8 cellular contexts compared by ENCODE assay signal in genomic region chr3:49415931-49416601, GRCh38. TPM values are rescaled to one million over a fixed set of nuclear protein-coding genes. Genes with fewer than 3 reads are reported as not detected.
DNase-seq lines count a peak whose midpoint lies in the region; ATAC-seq and TF ChIP-seq lines count a peak whose summit lies in the region.

No MANE protein-coding gene starts in this region.

- intact Hi-C loops in activated B cell treated with CpG ODN at 0.5 μM for 24 hours (cut with micrococcal nuclease), result loop anchor here (1.0 to 10.0 kb wide), 6 partner anchors 13 to 701 kb away; partner anchors contain the start of genes IP6K2, NICN1, RBM6 and USP4

- no peak for TF ChIP-seq CTCF in activated B cell treated with CpG ODN at 0.5 μM for 24 hours (IDR thresholded peaks at IDR 0.05)

- POLR2A ChIA-PET in activated B cell treated with CpG ODN at 0.5 μM for 24 hours (lab: Charles Lee), result interaction anchor here (0.5 to 3.1 kb wide), 19 partner anchors 10 to 947 kb away, joined by 3 to 45 read pairs (median 5); partner anchors contain the start of genes DAG1, NICN1, USP4 and WDR6

- H3K4me1 Mint-ChIP-seq in activated B cell treated with CpG ODN at 0.5 μM for 24 hours, result peaks cover 60% of the 10 kb centered on the region

- H3K9me3 Mint-ChIP-seq in activated B cell treated with CpG ODN at 0.5 μM for 24 hours, result no peaks in the 10 kb centered on the region

- peak overlapping the region; percentile 94 for H3K27ac Mint-ChIP-seq in activated B cell treated with CpG ODN at 0.5 μM for 24 hours

- ATAC-seq in HG02610 (IDR thresholded peaks at IDR 0.05; ENCODE audit: unreplicated experiment) (peak; percentile 24), activated B cell treated with CpG ODN at 0.5 μM for 24 hours (ENCODE audit: low read depth) (peak; percentile 32), GM19467 (IDR thresholded peaks at IDR 0.05; ENCODE audit: unreplicated experiment) (no peak), HG03342 (IDR thresholded peaks at IDR 0.05; ENCODE audit: unreplicated experiment) (no peak)

- CTCF ChIA-PET in activated B cell treated with CpG ODN at 0.5 μM for 24 hours (lab: Charles Lee), result interaction anchor here (0.8 to 2.7 kb wide), 8 partner anchors 28 to 323 kb away, joined by 3 to 22 read pairs (median 3); partner anchors contain the start of genes QRICH1 and USP4

- peak overlapping the region; percentile 67 for H3K4me3 Mint-ChIP-seq in activated B cell treated with CpG ODN at 0.5 μM for 24 hours

- no peaks in the 10 kb centered on the region for H3K27me3 Mint-ChIP-seq in activated B cell treated with CpG ODN at 0.5 μM for 24 hours

- peaks cover 33% of the 10 kb centered on the region for H3K36me3 Mint-ChIP-seq in activated B cell treated with CpG ODN at 0.5 μM for 24 hours (ENCODE audit: low read depth)

- DNase-seq in activated B cell treated with CpG ODN at 0.5 μM for 24 hours, result peak; percentile 50
- DNase-seq in effector CD8-positive, alpha-beta T cell (lab: John Stamatoyannopoulos, UW), result peak; percentile 57
- peak; percentile 70 for DNase-seq in stimulated activated CD4-positive, alpha-beta T cell treated with anti-CD3 and anti-CD28 coated beads, Interleukin-4, amount 100 ng/mL, for 24 hours
- no peak for DNase-seq in AG08395 (ENCODE audit: low spot score)
- no peak for DNase-seq in RPMI8226

RNA-seq across cellular contexts. Expression of gene TCTA, which starts 3.8 kb away (rescaled TPM):
- total RNA-seq in activated B cell treated with CpG ODN at 0.5 μM for 24 hours, result 26.4 and 32.2 TPM in 2 replicates

RNA-seq across cellular contexts. Expression of gene RHOA, which starts 4.3 kb away (rescaled TPM):
- total RNA-seq in activated B cell treated with CpG ODN at 0.5 μM for 24 hours, result 399 and 425 TPM in 2 replicates

RNA-seq across cellular contexts. Expression of gene AMT, which starts 6.2 kb away (rescaled TPM):
- 7.0 and 7.3 TPM in 2 replicates for total RNA-seq in activated B cell treated with CpG ODN at 0.5 μM for 24 hours

RNA-seq across cellular contexts. Expression of gene NICN1, which starts 13.1 kb away (rescaled TPM):
- 14.4 and 18.0 TPM in 2 replicates for total RNA-seq in activated B cell treated with CpG ODN at 0.5 μM for 24 hours

RNA-seq across cellular contexts. Expression of gene DAG1, which starts 54.0 kb away (rescaled TPM):
- 18.5 and 19.7 TPM in 2 replicates for total RNA-seq in activated B cell treated with CpG ODN at 0.5 μM for 24 hours

Comparison
In these comparisons a context has a peak if more than half of its experiments do, and no peak if none do; other contexts are left out.
1. ATAC-seq: peak in HG02610 (single experiment) and activated B cell treated with CpG ODN at 0.5 μM for 24 hours (single experiment); none in GM19467 (single experiment) and HG03342 (single experiment).
2. DNase-seq: peak in activated B cell treated with CpG ODN at 0.5 μM for 24 hours (single experiment), effector CD8-positive, alpha-beta T cell (single experiment) and stimulated activated CD4-positive, alpha-beta T cell treated with anti-CD3 and anti-CD28 coated beads, Interleukin-4, amount 100 ng/mL, for 24 hours (single experiment); none in AG08395 (single experiment) and RPMI8226 (single experiment).